16 cellular contexts compared by ENCODE assay signal in genomic region chr18:47898696-47899095, GRCh38. TPM values are rescaled to one million over a fixed set of nuclear protein-coding genes. Genes with fewer than 3 reads are reported as not detected.
DNase-seq lines count a peak whose midpoint lies in the region; TF ChIP-seq lines count a peak whose summit lies in the region.
"Had no signal": no experiment of that assay in that cellular context is flagged by ENCODE, and none has a peak within 500 bp of the region (broad histone marks: within the 10 kb centered on the region; RNA-seq: fewer than 3 reads in every experiment).

No MANE protein-coding gene starts in this region.

- H2BK15ac ChIP-seq in H9 (ENCODE audit: low read depth, low read length), result no peak overlapping the region
- no peak overlapping the region for H2BK15ac ChIP-seq in mesendoderm (replicated peaks; ENCODE audit: low read depth)

- H4K5ac ChIP-seq in H9 (ENCODE audit: insufficient read length, low read depth, low read length), result no peak overlapping the region
- H4K5ac ChIP-seq in mesendoderm (ENCODE audit: low read length), result no peak overlapping the region

- H3K36me3 Mint-ChIP-seq in H9 (ENCODE audit: insufficient read depth in 1 of 3, low read depth in 3 of 3), result peaks cover 6 to 28% (median 21%) of the 10 kb centered on the region in 3 experiments; a peak in 6 of 7 replicates

- H2BK120ac ChIP-seq in H9 (ENCODE audit: low read depth, low read length, poor library complexity, severe bottlenecking) (no peak overlapping the region), mesendoderm (ENCODE audit: low read depth, low read length) (no peak overlapping the region)

- no peak for TF ChIP-seq POLR2A in stomach (IDR thresholded peaks at IDR 0.05)

- no peak overlapping the region for H4K8ac ChIP-seq in H9 (replicated peaks; ENCODE audit: insufficient read length, low read depth, low read length)
- H4K8ac ChIP-seq in mesendoderm (ENCODE audit: low read depth, low read length), result peak overlapping the region; percentile 39

- H2AK5ac ChIP-seq in H9 (ENCODE audit: insufficient read length, low read length), result no peak overlapping the region
- H2AK5ac ChIP-seq in mesendoderm (ENCODE audit: low read length), result no peak overlapping the region

- H2BK12ac ChIP-seq in H9 (ENCODE audit: insufficient read length, low read depth, low read length), result no peak overlapping the region

- H3K9me3 ChIP-seq in H9 (ENCODE audit: control insufficient read depth, low read depth, low read length) (no peaks in the 10 kb centered on the region), WERI-Rb-1 (ENCODE audit: severe bottlenecking) (no peaks in the 10 kb centered on the region), stomach (peaks cover 0 to under 1% (median 0%) of the 10 kb centered on the region in 4 donors)
- H3K9me3 ChIP-seq: SJCRH30 had no signal

- no peak for TF ChIP-seq CTCF in H9 (conservative IDR thresholded peaks at IDR 0.05)
- TF ChIP-seq CTCF in WERI-Rb-1 (IDR thresholded peaks at IDR 0.05; ENCODE audit: low read depth, low read length), result no peak
- TF ChIP-seq CTCF in stomach (IDR thresholded peaks at IDR 0.05), result no peak

- H3K18ac ChIP-seq in H9 (ENCODE audit: insufficient read length, low read depth, low read length) (no peak overlapping the region), mesendoderm (ENCODE audit: low read length) (peak overlapping the region; percentile 68)

- DNase-seq in H9, result no peak
- DNase-seq in NCI-H1417 treated with DMSO at 0.1 percent for 48 hours (lab: John Stamatoyannopoulos, UW), result peak; percentile 49
- DNase-seq in WERI-Rb-1, result no peak
- no peak for DNase-seq in mesendoderm
- no peak for DNase-seq in activated CD4-positive, alpha-beta T cell treated with anti-CD3 and anti-CD28 coated beads for 48 hours
- DNase-seq in activated CD8-positive, alpha-beta memory T cell treated with anti-CD3 and anti-CD28 coated beads for 24 hours, result no peak
- DNase-seq in stomach, result no peak
- DNase-seq: activated T-cell treated with anti-CD3 and anti-CD28 coated beads, Interleukin-2, amount 50 U/mL, for 48 hours; amniotic stem cell; H7; heart right ventricle; NCI-H1694; spleen; stimulated activated naive CD4-positive, alpha-beta T cell treated with Interleukin-2 at 50 U/mL for 16 hours had no signal

- no peak overlapping the region for H3K23ac ChIP-seq in H9 (ENCODE audit: insufficient read length, low read depth, low read length)
- no peak overlapping the region for H3K23ac ChIP-seq in mesendoderm (ENCODE audit: low read length)

- intact Hi-C loops in stomach (cut with DNase I; ENCODE audit: low total_unique reads), result no loop called here

- H3K36me3 ChIP-seq in WERI-Rb-1, result peaks cover 35% of the 10 kb centered on the region
- H3K36me3 ChIP-seq in mesendoderm (ENCODE audit: control insufficient read depth, insufficient read depth, low read length), result peaks cover 2% of the 10 kb centered on the region
- peaks cover 0 to 26% (median 14%) of the 10 kb centered on the region in 4 donors for H3K36me3 ChIP-seq in stomach

- H3K27ac Mint-ChIP-seq in H9, result peak overlapping the region; percentile 23 to 90 (median 88); a peak in 5 of 7 replicates

- H3K4me3 Mint-ChIP-seq in H9, result peak overlapping the region; percentile 9 to 39; a peak in 2 of 5 replicates

- no peak overlapping the region for H2BK20ac ChIP-seq in H9 (ENCODE audit: low read depth, low read length, poor library complexity, severe bottlenecking)

- H3K14ac ChIP-seq in H9 (ENCODE audit: insufficient read depth, low read length), result no peak overlapping the region

- H3K4me1 ChIP-seq in H9 (ENCODE audit: insufficient read depth, low read length) (peaks cover 3% of the 10 kb centered on the region; the same call in 1 of the 2 replicates), mesendoderm (ENCODE audit: control insufficient read depth, low read depth, low read length) (peaks cover 23% of the 10 kb centered on the region), stomach (peaks cover 7 to 50% (median 26%) of the 10 kb centered on the region in 4 donors)

- peaks cover 0 to 3% of the 10 kb centered on the region in 2 experiments; a peak in 2 of 5 replicates for H3K9me3 Mint-ChIP-seq in H9

- H3K9ac ChIP-seq in H9 (ENCODE audit: extremely low read depth, insufficient read length, low read length) (no peak overlapping the region), mesendoderm (ENCODE audit: low read length) (peak overlapping the region; percentile 43)
- H3K9ac ChIP-seq: BLaER1 had no signal

- no peak overlapping the region for H3T11ph ChIP-seq in H9 (ENCODE audit: low read length)

- whole genome bisulfite sequencing in H9 (ENCODE audit: extremely low coverage, insufficient read length, low lambda C conversion rate), result no CpG with 5 or more reads among the region's 2 CpGs
- no CpG with 5 or more reads among the region's 2 CpGs for WGBS in mesendoderm (ENCODE audit: extremely low coverage, insufficient coverage, low lambda C conversion rate)
- 26 to 61% (median 43%) methylated on average over 2 of the region's 2 CpGs for WGBS in stomach, 5 donors

- no peak overlapping the region for H4K91ac ChIP-seq in H9 (ENCODE audit: insufficient read length, low read depth, low read length)

- no peak overlapping the region for H2AFZ ChIP-seq in H9 (ENCODE audit: low read length)

- H3K56ac ChIP-seq in H9 (ENCODE audit: insufficient read length, low read depth, low read length) (no peak overlapping the region), mesendoderm (ENCODE audit: low read length) (peak overlapping the region; percentile 51)

- H3K23me2 ChIP-seq in H9 (ENCODE audit: insufficient read length, low read depth, low read length, poor library complexity, severe bottlenecking), result no peaks in the 10 kb centered on the region

- H3K79me2 ChIP-seq in H9 (ENCODE audit: insufficient read depth, low read length) (peaks cover 17% of the 10 kb centered on the region), mesendoderm (ENCODE audit: control insufficient read depth, insufficient read depth, low read length) (peaks cover 46% of the 10 kb centered on the region)

- H3K4ac ChIP-seq in H9 (ENCODE audit: low read depth, low read length) (no peak overlapping the region), mesendoderm (ENCODE audit: low read depth, low read length) (no peak overlapping the region)

- no peak for TF ChIP-seq EP300 in stomach (IDR thresholded peaks at IDR 0.05)

- H3K27ac ChIP-seq in H9 (ENCODE audit: insufficient read length, low read depth, low read length), result no peak overlapping the region
- H3K27ac ChIP-seq in WERI-Rb-1, result peak overlapping the region; percentile 13
- H3K27ac ChIP-seq in mesendoderm (ENCODE audit: low read depth, low read length), result no peak overlapping the region
- no peak overlapping the region for H3K27ac ChIP-seq in stomach
- H3K27ac ChIP-seq: BLaER1, heart right ventricle, SJCRH30, spleen had no signal

- H2BK5ac ChIP-seq in H9 (ENCODE audit: insufficient read length, low read length) (no peak overlapping the region), mesendoderm (ENCODE audit: low read length) (no peak overlapping the region)

- no peaks in the 10 kb centered on the region for H3K27me3 Mint-ChIP-seq in H9 (ENCODE audit: low read depth)

- H3K27me3 ChIP-seq in H9 (ENCODE audit: insufficient read depth, low read length), result no peaks in the 10 kb centered on the region
- no peaks in the 10 kb centered on the region for H3K27me3 ChIP-seq in WERI-Rb-1 (ENCODE audit: insufficient read depth, low read depth, severe bottlenecking)
- no peaks in the 10 kb centered on the region for H3K27me3 ChIP-seq in mesendoderm (ENCODE audit: insufficient read depth, low read length, poor library complexity)
- no peaks in the 10 kb centered on the region for H3K27me3 ChIP-seq in stomach
- H3K27me3 ChIP-seq: BLaER1, heart right ventricle, SJCRH30, spleen had no signal

- no peaks in the 10 kb centered on the region for H4K20me1 ChIP-seq in H9 (ENCODE audit: control insufficient read depth, insufficient read depth, insufficient read length)

- H3K79me1 ChIP-seq in H9 (ENCODE audit: insufficient read depth, low read depth, low read length, poor library complexity, severe bottlenecking), result peaks cover 7% of the 10 kb centered on the region
- H3K79me1 ChIP-seq in mesendoderm (ENCODE audit: low read length), result peaks cover 16% of the 10 kb centered on the region

- H3K4me3 ChIP-seq in WERI-Rb-1 (ENCODE audit: low read depth, low read length) (no peak overlapping the region), mesendoderm (ENCODE audit: low read length) (no peak overlapping the region), stomach (no peak overlapping the region)
- H3K4me3 ChIP-seq: BLaER1, heart right ventricle, SJCRH30, spleen had no signal

- H3K4me2 ChIP-seq in H9 (ENCODE audit: insufficient read depth, insufficient read length, low read length) (peak overlapping the region; percentile 19), mesendoderm (ENCODE audit: low read length) (no peak overlapping the region)
- H3K4me2 ChIP-seq: BLaER1 had no signal

- peaks cover 91 to 92% of the 10 kb centered on the region in 2 experiments for H3K4me1 Mint-ChIP-seq in H9

RNA-seq across cellular contexts. Expression of gene SMAD2, which starts 31.8 kb away (rescaled TPM):
- total RNA-seq in H9 (2021) (114 and 121 TPM in 2 replicates), stomach (100 to 1,000 TPM in 1 of 5 donors, 10 to 100 TPM in 4; 26.2 to 233 (median 85.9) TPM)
- 51.5 TPM for polyA plus RNA-seq in mesendoderm (2013, experiment 1 of 2)
- 53.8 TPM for polyA plus RNA-seq in mesendoderm (2013, experiment 2 of 2)
- 10 to 100 TPM; 18.9 to 54.7 (median 37.9) TPM for polyA plus RNA-seq in stomach
